Comparison of ENCODE assay signal across 1 cellular context in the genomic region with DNA sequence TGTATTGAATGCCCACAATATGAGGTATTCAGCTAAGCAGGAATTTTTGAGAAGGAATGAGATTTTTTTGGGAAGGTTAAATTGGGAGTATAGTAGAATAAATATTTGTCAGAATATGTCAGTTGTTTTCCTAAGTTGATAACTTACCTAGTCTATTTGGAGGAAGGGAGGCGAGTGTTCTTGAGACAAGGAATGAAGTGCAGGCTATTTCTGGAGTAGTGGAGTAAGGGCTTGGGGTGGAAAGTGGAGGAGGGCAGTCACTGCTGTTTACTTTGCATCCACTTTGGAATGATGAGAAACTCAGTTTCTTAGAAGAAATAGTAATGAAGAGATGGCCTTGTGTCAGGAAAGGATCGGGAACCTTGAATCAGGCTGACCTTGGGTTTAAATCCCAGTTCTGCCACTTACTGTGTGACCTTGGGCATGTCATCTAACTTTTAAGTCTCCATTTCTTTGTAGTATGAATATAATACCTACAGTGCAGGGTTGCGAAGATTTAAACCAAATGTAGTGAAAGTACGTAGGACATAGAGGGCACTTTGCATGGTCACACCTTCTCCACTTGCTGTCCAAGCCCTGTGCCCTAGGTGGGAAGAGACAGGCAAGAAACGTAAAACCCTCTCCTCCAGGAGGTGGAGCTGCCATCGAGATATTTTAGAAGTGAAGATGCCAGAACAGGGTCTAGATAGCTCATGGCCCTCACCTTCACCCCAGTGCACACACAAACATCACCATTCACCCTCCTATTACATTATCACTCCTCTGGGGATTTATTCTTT.
TF ChIP-seq lines count a peak whose summit lies in the region.

No MANE protein-coding gene starts in this region.

TF ChIP-seq in HepG2, 621 proteins besides CTCF, POLR2A, EP300 and RAD21 (continued from another document and continues in another):
- TF ChIP-seq, protein P1, sequence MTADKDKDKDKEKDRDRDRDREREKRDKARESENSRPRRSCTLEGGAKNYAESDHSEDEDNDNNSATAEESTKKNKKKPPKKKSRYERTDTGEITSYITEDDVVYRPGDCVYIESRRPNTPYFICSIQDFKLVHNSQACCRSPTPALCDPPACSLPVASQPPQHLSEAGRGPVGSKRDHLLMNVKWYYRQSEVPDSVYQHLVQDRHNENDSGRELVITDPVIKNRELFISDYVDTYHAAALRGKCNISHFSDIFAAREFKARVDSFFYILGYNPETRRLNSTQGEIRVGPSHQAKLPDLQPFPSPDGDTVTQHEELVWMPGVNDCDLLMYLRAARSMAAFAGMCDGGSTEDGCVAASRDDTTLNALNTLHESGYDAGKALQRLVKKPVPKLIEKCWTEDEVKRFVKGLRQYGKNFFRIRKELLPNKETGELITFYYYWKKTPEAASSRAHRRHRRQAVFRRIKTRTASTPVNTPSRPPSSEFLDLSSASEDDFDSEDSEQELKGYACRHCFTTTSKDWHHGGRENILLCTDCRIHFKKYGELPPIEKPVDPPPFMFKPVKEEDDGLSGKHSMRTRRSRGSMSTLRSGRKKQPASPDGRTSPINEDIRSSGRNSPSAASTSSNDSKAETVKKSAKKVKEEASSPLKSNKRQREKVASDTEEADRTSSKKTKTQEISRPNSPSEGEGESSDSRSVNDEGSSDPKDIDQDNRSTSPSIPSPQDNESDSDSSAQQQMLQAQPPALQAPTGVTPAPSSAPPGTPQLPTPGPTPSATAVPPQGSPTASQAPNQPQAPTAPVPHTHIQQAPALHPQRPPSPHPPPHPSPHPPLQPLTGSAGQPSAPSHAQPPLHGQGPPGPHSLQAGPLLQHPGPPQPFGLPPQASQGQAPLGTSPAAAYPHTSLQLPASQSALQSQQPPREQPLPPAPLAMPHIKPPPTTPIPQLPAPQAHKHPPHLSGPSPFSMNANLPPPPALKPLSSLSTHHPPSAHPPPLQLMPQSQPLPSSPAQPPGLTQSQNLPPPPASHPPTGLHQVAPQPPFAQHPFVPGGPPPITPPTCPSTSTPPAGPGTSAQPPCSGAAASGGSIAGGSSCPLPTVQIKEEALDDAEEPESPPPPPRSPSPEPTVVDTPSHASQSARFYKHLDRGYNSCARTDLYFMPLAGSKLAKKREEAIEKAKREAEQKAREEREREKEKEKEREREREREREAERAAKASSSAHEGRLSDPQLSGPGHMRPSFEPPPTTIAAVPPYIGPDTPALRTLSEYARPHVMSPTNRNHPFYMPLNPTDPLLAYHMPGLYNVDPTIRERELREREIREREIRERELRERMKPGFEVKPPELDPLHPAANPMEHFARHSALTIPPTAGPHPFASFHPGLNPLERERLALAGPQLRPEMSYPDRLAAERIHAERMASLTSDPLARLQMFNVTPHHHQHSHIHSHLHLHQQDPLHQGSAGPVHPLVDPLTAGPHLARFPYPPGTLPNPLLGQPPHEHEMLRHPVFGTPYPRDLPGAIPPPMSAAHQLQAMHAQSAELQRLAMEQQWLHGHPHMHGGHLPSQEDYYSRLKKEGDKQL (CRISPR knock-in tag; IDR thresholded peaks at IDR 0.05; ENCODE audit: low read depth), result no peak
- no peak for TF ChIP-seq NFE2L1 (CRISPR knock-in tag; IDR thresholded peaks at IDR 0.05; ENCODE audit: borderline replicate concordance)
- no peak for TF ChIP-seq ELF1 (CRISPR knock-in tag; IDR thresholded peaks at IDR 0.05)
- TF ChIP-seq, protein P2, sequence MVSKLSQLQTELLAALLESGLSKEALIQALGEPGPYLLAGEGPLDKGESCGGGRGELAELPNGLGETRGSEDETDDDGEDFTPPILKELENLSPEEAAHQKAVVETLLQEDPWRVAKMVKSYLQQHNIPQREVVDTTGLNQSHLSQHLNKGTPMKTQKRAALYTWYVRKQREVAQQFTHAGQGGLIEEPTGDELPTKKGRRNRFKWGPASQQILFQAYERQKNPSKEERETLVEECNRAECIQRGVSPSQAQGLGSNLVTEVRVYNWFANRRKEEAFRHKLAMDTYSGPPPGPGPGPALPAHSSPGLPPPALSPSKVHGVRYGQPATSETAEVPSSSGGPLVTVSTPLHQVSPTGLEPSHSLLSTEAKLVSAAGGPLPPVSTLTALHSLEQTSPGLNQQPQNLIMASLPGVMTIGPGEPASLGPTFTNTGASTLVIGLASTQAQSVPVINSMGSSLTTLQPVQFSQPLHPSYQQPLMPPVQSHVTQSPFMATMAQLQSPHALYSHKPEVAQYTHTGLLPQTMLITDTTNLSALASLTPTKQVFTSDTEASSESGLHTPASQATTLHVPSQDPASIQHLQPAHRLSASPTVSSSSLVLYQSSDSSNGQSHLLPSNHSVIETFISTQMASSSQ (IDR thresholded peaks at IDR 0.05; ENCODE audit: low read depth), result no peak
- TF ChIP-seq, protein P2 (CRISPR knock-in tag; IDR thresholded peaks at IDR 0.05; ENCODE audit: borderline replicate concordance), result no peak
- TF ChIP-seq, protein P3, sequence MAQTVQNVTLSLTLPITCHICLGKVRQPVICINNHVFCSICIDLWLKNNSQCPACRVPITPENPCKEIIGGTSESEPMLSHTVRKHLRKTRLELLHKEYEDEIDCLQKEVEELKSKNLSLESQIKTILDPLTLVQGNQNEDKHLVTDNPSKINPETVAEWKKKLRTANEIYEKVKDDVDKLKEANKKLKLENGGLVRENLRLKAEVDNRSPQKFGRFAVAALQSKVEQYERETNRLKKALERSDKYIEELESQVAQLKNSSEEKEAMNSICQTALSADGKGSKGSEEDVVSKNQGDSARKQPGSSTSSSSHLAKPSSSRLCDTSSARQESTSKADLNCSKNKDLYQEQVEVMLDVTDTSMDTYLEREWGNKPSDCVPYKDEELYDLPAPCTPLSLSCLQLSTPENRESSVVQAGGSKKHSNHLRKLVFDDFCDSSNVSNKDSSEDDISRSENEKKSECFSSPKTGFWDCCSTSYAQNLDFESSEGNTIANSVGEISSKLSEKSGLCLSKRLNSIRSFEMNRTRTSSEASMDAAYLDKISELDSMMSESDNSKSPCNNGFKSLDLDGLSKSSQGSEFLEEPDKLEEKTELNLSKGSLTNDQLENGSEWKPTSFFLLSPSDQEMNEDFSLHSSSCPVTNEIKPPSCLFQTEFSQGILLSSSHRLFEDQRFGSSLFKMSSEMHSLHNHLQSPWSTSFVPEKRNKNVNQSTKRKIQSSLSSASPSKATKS (CRISPR knock-in tag; IDR thresholded peaks at IDR 0.05), result no peak
- TF ChIP-seq PTBP1 (IDR thresholded peaks at IDR 0.05; ENCODE audit: low read depth, low read length, poor library complexity, severe bottlenecking), result no peak
- TF ChIP-seq ZNF337 (CRISPR knock-in tag; IDR thresholded peaks at IDR 0.05; ENCODE audit: borderline replicate concordance, low read depth), result no peak
- TF ChIP-seq, protein P4, sequence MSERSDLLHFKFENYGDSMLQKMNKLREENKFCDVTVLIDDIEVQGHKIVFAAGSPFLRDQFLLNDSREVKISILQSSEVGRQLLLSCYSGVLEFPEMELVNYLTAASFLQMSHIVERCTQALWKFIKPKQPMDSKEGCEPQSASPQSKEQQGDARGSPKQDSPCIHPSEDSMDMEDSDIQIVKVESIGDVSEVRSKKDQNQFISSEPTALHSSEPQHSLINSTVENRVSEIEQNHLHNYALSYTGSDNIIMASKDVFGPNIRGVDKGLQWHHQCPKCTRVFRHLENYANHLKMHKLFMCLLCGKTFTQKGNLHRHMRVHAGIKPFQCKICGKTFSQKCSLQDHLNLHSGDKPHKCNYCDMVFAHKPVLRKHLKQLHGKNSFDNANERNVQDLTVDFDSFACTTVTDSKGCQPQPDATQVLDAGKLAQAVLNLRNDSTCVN (CRISPR knock-in tag; IDR thresholded peaks at IDR 0.05; ENCODE audit: borderline replicate concordance), result no peak
- TF ChIP-seq, protein P5, sequence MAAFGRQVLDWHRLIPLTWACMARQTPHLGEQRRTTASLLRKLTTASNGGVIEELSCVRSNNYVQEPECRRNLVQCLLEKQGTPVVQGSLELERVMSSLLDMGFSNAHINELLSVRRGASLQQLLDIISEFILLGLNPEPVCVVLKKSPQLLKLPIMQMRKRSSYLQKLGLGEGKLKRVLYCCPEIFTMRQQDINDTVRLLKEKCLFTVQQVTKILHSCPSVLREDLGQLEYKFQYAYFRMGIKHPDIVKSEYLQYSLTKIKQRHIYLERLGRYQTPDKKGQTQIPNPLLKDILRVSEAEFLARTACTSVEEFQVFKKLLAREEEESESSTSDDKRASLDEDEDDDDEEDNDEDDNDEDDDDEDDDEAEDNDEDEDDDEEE (CRISPR knock-in tag; IDR thresholded peaks at IDR 0.05), result 0 out of 2 replicates have a peak, but pooled peaks have one; percentile 2
- TF ChIP-seq HDAC2 (CRISPR knock-in tag; IDR thresholded peaks at IDR 0.05), result no peak
- TF ChIP-seq TARDBP (CRISPR knock-in tag; IDR thresholded peaks at IDR 0.05), result no peak
- TF ChIP-seq YEATS4 (CRISPR knock-in tag; IDR thresholded peaks at IDR 0.05; ENCODE audit: borderline replicate concordance), result no peak
- TF ChIP-seq NFATC3 (CRISPR knock-in tag; IDR thresholded peaks at IDR 0.05), result no peak
- no peak for TF ChIP-seq ZNF749 (CRISPR knock-in tag; IDR thresholded peaks at IDR 0.05; ENCODE audit: borderline replicate concordance)
- no peak for TF ChIP-seq JUN (CRISPR knock-in tag; IDR thresholded peaks at IDR 0.05)
- TF ChIP-seq ZNF616 (CRISPR knock-in tag; IDR thresholded peaks at IDR 0.05; ENCODE audit: low read depth), result no peak
- TF ChIP-seq, protein P6, sequence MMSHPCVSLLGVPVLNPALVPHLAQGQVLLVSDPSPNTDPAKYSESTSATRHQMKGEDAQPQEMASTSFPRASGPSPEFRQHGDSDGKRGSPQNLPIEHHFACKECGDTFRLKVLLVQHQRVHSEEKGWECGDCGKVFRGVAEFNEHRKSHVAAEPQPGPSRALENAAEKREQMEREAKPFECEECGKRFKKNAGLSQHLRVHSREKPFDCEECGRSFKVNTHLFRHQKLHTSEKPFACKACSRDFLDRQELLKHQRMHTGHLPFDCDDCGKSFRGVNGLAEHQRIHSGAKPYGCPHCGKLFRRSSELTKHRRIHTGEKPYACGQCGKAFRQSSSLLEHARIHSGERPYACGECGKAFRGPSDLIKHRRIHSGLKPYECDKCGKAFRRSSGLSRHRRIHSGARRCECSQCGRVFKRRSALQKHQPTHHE (CRISPR knock-in tag; IDR thresholded peaks at IDR 0.05; ENCODE audit: borderline replicate concordance), result no peak
- TF ChIP-seq ESRRA (CRISPR knock-in tag; IDR thresholded peaks at IDR 0.05; ENCODE audit: low read depth), result 0 out of 2 replicates have a peak, but pooled peaks have one; percentile 19
- TF ChIP-seq, protein P7, sequence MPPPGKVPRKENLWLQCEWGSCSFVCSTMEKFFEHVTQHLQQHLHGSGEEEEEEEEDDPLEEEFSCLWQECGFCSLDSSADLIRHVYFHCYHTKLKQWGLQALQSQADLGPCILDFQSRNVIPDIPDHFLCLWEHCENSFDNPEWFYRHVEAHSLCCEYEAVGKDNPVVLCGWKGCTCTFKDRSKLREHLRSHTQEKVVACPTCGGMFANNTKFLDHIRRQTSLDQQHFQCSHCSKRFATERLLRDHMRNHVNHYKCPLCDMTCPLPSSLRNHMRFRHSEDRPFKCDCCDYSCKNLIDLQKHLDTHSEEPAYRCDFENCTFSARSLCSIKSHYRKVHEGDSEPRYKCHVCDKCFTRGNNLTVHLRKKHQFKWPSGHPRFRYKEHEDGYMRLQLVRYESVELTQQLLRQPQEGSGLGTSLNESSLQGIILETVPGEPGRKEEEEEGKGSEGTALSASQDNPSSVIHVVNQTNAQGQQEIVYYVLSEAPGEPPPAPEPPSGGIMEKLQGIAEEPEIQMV (CRISPR knock-in tag; IDR thresholded peaks at IDR 0.05; ENCODE audit: low read depth), result no peak
- TF ChIP-seq, protein P8, sequence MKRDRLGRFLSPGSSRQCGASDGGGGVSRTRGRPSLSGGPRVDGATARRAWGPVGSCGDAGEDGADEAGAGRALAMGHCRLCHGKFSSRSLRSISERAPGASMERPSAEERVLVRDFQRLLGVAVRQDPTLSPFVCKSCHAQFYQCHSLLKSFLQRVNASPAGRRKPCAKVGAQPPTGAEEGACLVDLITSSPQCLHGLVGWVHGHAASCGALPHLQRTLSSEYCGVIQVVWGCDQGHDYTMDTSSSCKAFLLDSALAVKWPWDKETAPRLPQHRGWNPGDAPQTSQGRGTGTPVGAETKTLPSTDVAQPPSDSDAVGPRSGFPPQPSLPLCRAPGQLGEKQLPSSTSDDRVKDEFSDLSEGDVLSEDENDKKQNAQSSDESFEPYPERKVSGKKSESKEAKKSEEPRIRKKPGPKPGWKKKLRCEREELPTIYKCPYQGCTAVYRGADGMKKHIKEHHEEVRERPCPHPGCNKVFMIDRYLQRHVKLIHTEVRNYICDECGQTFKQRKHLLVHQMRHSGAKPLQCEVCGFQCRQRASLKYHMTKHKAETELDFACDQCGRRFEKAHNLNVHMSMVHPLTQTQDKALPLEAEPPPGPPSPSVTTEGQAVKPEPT (CRISPR knock-in tag; IDR thresholded peaks at IDR 0.05; ENCODE audit: low read depth), result no peak
- TF ChIP-seq FLYWCH1 (CRISPR knock-in tag; IDR thresholded peaks at IDR 0.05), result no peak
- no peak for TF ChIP-seq ZFYVE20 (CRISPR knock-in tag; IDR thresholded peaks at IDR 0.05; ENCODE audit: borderline replicate concordance, low read depth)
- no peak for TF ChIP-seq IKZF1 (IDR thresholded peaks at IDR 0.05)
- TF ChIP-seq, protein P9, sequence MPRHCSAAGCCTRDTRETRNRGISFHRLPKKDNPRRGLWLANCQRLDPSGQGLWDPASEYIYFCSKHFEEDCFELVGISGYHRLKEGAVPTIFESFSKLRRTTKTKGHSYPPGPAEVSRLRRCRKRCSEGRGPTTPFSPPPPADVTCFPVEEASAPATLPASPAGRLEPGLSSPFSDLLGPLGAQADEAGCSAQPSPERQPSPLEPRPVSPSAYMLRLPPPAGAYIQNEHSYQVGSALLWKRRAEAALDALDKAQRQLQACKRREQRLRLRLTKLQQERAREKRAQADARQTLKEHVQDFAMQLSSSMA (CRISPR knock-in tag; IDR thresholded peaks at IDR 0.05), result no peak
- TF ChIP-seq ZNF441 (CRISPR knock-in tag; IDR thresholded peaks at IDR 0.05; ENCODE audit: borderline replicate concordance), result no peak
- TF ChIP-seq ZFP36 (IDR thresholded peaks at IDR 0.05; ENCODE audit: borderline replicate concordance, low read depth, low read length, partially characterized antibody), result no peak
- TF ChIP-seq ZNF570 (CRISPR knock-in tag; IDR thresholded peaks at IDR 0.05; ENCODE audit: borderline replicate concordance), result no peak
- TF ChIP-seq, protein P10, sequence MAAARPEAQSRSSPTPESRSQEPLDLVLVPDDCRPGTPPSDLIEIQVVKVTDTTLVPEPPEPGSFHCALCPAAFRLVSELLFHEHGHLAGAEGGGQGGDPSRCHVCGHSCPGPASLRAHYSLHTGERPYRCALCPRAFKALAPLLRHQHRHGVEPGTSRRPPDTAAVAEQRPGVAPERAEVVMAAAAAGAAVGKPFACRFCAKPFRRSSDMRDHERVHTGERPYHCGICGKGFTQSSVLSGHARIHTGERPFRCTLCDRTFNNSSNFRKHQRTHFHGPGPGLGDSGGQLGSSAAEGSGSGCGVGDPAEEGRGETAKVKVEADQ (CRISPR knock-in tag; IDR thresholded peaks at IDR 0.05; ENCODE audit: borderline replicate concordance), result no peak
- TF ChIP-seq FOSL2 (CRISPR knock-in tag; IDR thresholded peaks at IDR 0.05), result peak; percentile 19; the same call in 1 of the 2 replicates
- TF ChIP-seq ZNF143 (CRISPR knock-in tag; IDR thresholded peaks at IDR 0.05), result no peak
